Comparison of ENCODE assay signal across 1 cellular context in the genomic region with DNA sequence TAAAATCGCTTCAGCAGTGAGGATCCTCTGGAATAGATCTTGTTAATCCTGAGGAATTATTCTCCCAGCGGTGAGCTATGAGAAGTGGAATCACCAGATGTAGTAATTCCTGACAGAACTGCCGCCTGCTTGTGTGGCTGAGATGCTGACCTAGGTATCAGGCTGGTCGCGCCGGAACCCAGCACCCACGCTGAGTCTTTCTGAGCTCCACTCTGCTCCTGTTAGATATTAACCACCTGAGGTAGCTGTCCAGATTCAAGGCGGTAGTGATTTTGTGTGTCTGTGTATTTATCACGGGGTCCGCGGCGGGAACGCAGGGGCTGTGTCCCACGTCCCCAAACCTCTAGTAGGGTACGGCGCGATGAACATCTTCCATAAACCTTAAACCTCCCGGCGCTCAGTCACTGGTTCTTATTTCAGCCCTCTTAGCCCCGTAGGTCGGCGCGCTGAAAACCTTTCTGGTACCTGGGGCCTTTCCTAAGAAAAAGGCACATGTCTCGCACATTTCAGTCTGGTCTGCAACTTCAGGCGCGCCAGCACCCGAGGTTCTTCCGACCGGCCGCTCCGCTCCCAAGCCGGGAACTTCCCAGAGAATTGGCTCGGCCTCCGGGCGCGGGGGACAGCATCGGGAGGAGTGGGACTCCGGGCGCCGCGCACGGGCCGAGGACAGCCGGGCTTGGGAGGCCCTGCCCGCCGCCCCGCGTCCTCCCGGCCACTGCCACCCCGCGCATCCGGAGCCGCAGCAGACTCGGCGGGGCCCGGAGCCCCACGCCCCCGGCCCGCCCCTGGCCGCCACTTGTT.
TF ChIP-seq lines count a peak whose summit lies in the region.

No MANE protein-coding gene starts in this region.

TF ChIP-seq in IMR-90, 13 proteins besides CTCF, POLR2A, EP300 and RAD21:
- TF ChIP-seq MAFK (IDR thresholded peaks at IDR 0.05; ENCODE audit: low read depth, low read length) (no peak), RFX5 (IDR thresholded peaks at IDR 0.05; ENCODE audit: low read depth, low read length) (no peak), RCOR1 (IDR thresholded peaks at IDR 0.05; ENCODE audit: insufficient replicate concordance, low read length) (no peak), SMC3 (IDR thresholded peaks at IDR 0.05; ENCODE audit: low read depth, low read length) (no peak), MXI1 (IDR thresholded peaks at IDR 0.05; ENCODE audit: borderline replicate concordance, low read depth, low read length) (no peak; the same call in 1 of the 2 replicates), BHLHE40 (IDR thresholded peaks at IDR 0.05; ENCODE audit: low read depth, low read length) (no peak), CHD1 (IDR thresholded peaks at IDR 0.05; ENCODE audit: low read depth, low read length) (no peak), FOS (IDR thresholded peaks at IDR 0.05; ENCODE audit: low read depth, low read length) (no peak), NFE2L2 (IDR thresholded peaks at IDR 0.05; ENCODE audit: low read depth, low read length) (no peak), CEBPB (IDR thresholded peaks at IDR 0.05; ENCODE audit: low read depth, low read length) (no peak), MAZ (IDR thresholded peaks at IDR 0.05; ENCODE audit: borderline replicate concordance, low read depth, low read length) (no peak)
- TF ChIP-seq, protein P1, sequence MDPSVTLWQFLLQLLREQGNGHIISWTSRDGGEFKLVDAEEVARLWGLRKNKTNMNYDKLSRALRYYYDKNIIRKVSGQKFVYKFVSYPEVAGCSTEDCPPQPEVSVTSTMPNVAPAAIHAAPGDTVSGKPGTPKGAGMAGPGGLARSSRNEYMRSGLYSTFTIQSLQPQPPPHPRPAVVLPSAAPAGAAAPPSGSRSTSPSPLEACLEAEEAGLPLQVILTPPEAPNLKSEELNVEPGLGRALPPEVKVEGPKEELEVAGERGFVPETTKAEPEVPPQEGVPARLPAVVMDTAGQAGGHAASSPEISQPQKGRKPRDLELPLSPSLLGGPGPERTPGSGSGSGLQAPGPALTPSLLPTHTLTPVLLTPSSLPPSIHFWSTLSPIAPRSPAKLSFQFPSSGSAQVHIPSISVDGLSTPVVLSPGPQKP (IDR thresholded peaks at IDR 0.05; ENCODE audit: borderline replicate concordance, low read depth, low read length), result no peak
- TF ChIP-seq, protein P2, sequence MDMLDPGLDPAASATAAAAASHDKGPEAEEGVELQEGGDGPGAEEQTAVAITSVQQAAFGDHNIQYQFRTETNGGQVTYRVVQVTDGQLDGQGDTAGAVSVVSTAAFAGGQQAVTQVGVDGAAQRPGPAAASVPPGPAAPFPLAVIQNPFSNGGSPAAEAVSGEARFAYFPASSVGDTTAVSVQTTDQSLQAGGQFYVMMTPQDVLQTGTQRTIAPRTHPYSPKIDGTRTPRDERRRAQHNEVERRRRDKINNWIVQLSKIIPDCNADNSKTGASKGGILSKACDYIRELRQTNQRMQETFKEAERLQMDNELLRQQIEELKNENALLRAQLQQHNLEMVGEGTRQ (IDR thresholded peaks at IDR 0.05; ENCODE audit: low read depth, low read length), result no peak
